In genomic region chr4:155799794-155800123, GRCh38 we compare ENCODE assay signal across 24 cellular contexts.
"Had no signal": no experiment of that assay in that cellular context is flagged by ENCODE, and none has a peak within 500 bp of the region (broad histone marks: within the 10 kb centered on the region; RNA-seq: fewer than 3 reads in every experiment).

No MANE protein-coding gene starts in this region.

- H3K9me3 ChIP-seq: esophagus squamous epithelium, heart left ventricle, left lung, lower lobe of right lung, psoas muscle, SK-N-SH, spleen had no signal

- H3K27ac ChIP-seq: esophagus squamous epithelium, left lung, lower lobe of right lung, parathyroid adenoma, psoas muscle, spleen had no signal

- H3K36me3 ChIP-seq: esophagus squamous epithelium, left lung, spleen had no signal

- H3K27me3 ChIP-seq: esophagus squamous epithelium, heart left ventricle, left lung, spleen had no signal

- H2AFZ ChIP-seq: parathyroid adenoma had no signal

- DNase-seq: activated CD4-positive, alpha-beta memory T cell treated with anti-CD3 and anti-CD28 coated beads, Interleukin-2, amount 10 ng/mL, durations not matched to agents 7 days and 5 days; activated CD4-positive, alpha-beta T cell treated with anti-CD3 and anti-CD28 coated beads for 1 hour; activated CD4-positive, alpha-beta T cell treated with anti-CD3 and anti-CD28 coated beads, Interleukin-2, amount 10 ng/mL, durations not matched to agents 7 days and 5 days; activated CD8-positive, alpha-beta memory T cell treated with anti-CD3 and anti-CD28 coated beads, Interleukin-2, amount 50 U/mL, for 48 hours; activated gamma-delta T cell treated with Interleukin-2 at 50 U/mL for 16 hours; activated naive CD4-positive, alpha-beta T cell treated with anti-CD3 and anti-CD28 coated beads, Interleukin-2, amount 50 U/mL, for 16 hours; activated T-cell treated with anti-CD3 and anti-CD28 coated beads, Interleukin-2, amount 50 U/mL, for 24 hours; amniotic stem cell; central memory CD4-positive, alpha-beta T cell; esophagus squamous epithelium; heart left ventricle; kidney glomerular epithelial cell; left lung; lower lobe of right lung; mesenchymal stem cell; psoas muscle; right cardiac atrium; SK-N-SH; spleen; stimulated activated naive CD4-positive, alpha-beta T cell; T-helper 17 cell; T1000; trophoblast cell had no signal

- H3K4me2 ChIP-seq: SK-N-SH had no signal

- H3K4me3 ChIP-seq: esophagus squamous epithelium, heart left ventricle, left lung, lower lobe of right lung, psoas muscle, spleen had no signal

- H3K4me1 ChIP-seq: esophagus squamous epithelium, heart left ventricle, left lung, lower lobe of right lung, parathyroid adenoma, psoas muscle, spleen had no signal

- H3K79me2 ChIP-seq: parathyroid adenoma had no signal

- H3K9me2 ChIP-seq: SK-N-SH had no signal

- H3K9ac ChIP-seq: parathyroid adenoma, SK-N-SH had no signal
